In genomic region chr20:51938557-51939324, GRCh38 we compare ENCODE assay signal across 1 cellular context.
TF ChIP-seq lines count a peak whose summit lies in the region.

No MANE protein-coding gene starts in this region.

TF ChIP-seq in HEK293, 187 proteins besides CTCF, POLR2A, EP300 and RAD21 (continued from another document):
- TF ChIP-seq REST (tag by site-specific recombination; IDR thresholded peaks at IDR 0.05) (no peak), PRDM6 (tag by site-specific recombination; IDR thresholded peaks at IDR 0.05) (0 out of 2 replicates have a peak, but pooled peaks have one; percentile 24), GLI2 (tag by site-specific recombination; IDR thresholded peaks at IDR 0.05; ENCODE audit: borderline replicate concordance, low read depth) (no peak), ZBTB44 (tag by site-specific recombination; IDR thresholded peaks at IDR 0.05) (peak; percentile 30; the same call in 1 of the 2 replicates), ZNF670 (tag by site-specific recombination; IDR thresholded peaks at IDR 0.05; ENCODE audit: low read depth) (no peak), ZNF561 (tag by site-specific recombination; IDR thresholded peaks at IDR 0.05; ENCODE audit: borderline replicate concordance) (0 out of 2 replicates have a peak, but pooled peaks have one; percentile 15), ZNF701 (tag by site-specific recombination; IDR thresholded peaks at IDR 0.05) (no peak), ZNF146 (tag by site-specific recombination; IDR thresholded peaks at IDR 0.05) (no peak)
TF ChIP-seq in HEK293: peak in this region for 4.
